ENCODE assay signal across 8 cellular contexts in genomic region chr3:58167431-58168351, GRCh38. TPM values are rescaled to one million over a fixed set of nuclear protein-coding genes. Genes with fewer than 3 reads are reported as not detected.
DNase-seq lines count a peak whose midpoint lies in the region; ATAC-seq and TF ChIP-seq lines count a peak whose summit lies in the region.

No MANE protein-coding gene starts in this region.

- TF ChIP-seq CTCF in GM12865 (IDR thresholded peaks at IDR 0.05; ENCODE audit: insufficient read depth, low read depth, low read length, missing control alignments) (peak; percentile 95), SK-N-SH (IDR thresholded peaks at IDR 0.05) (peak; percentile 91), adrenal gland (IDR thresholded peaks at IDR 0.05) (peak; percentile 66 to 87 (median 76)), right atrium auricular region (IDR thresholded peaks at IDR 0.05) (peak; percentile 72 to 86), gastrocnemius medialis (IDR thresholded peaks at IDR 0.05 in 4 of 5, conservative IDR thresholded peaks at IDR 0.05 in 1 of 5) (peak; percentile 24 to 58 (median 46))

- ATAC-seq in HG02870 (IDR thresholded peaks at IDR 0.05; ENCODE audit: unreplicated experiment) (peak; percentile 75), gastrocnemius medialis (peak; percentile 47 to 62)

- H3K9me3 ChIP-seq in SK-N-SH, result no peaks in the 10 kb centered on the region
- H3K9me3 ChIP-seq in adrenal gland (replicated peaks in 1 of 3), result no peaks in the 10 kb centered on the region
- no peaks in the 10 kb centered on the region for H3K9me3 ChIP-seq in right atrium auricular region
- no peaks in the 10 kb centered on the region for H3K9me3 ChIP-seq in gastrocnemius medialis

- POLR2A ChIA-PET in SK-N-SH (lab: Yijun Ruan, JAX), result no interaction called here

- no peak overlapping the region for H3K4me2 ChIP-seq in SK-N-SH

- CTCF ChIA-PET in SK-N-SH (lab: Yijun Ruan, JAX), result interaction anchor here (0.5 to 4.5 kb wide), 34 partner anchors 9 to 1796 kb away, joined by 3 to 68 read pairs (median 4); partner anchors contain the start of genes FLNB, HTD2 and RPP14

- H3F3A ChIP-seq in SK-N-SH (replicated peaks; ENCODE audit: insufficient read depth), result no peaks in the 10 kb centered on the region

- no peaks in the 10 kb centered on the region for H4K20me1 ChIP-seq in SK-N-SH (ENCODE audit: insufficient read depth)

- intact Hi-C loops in adrenal gland (cut with DNase I) (no loop called here), gastrocnemius medialis (cut with DNase I; ENCODE audit: low total_unique reads) (no loop called here)

- H3K36me3 ChIP-seq in SK-N-SH (replicated peaks in 1 of 2; ENCODE audit: control insufficient read depth in 1 of 2, insufficient read depth in 2 of 2, low read length in 1 of 2), result peaks cover 37 to 61% of the 10 kb centered on the region in 2 experiments
- H3K36me3 ChIP-seq in adrenal gland (replicated peaks in 1 of 2), result peaks cover 0 to 21% of the 10 kb centered on the region in 2 donors
- peaks cover 23% of the 10 kb centered on the region for H3K36me3 ChIP-seq in right atrium auricular region
- H3K36me3 ChIP-seq in gastrocnemius medialis, result no peaks in the 10 kb centered on the region

- no peaks in the 10 kb centered on the region; the same call in 1 of the 2 replicates for H3K79me2 ChIP-seq in SK-N-SH (ENCODE audit: insufficient read depth)

- H3K27ac ChIP-seq in SK-N-SH (ENCODE audit: low read depth in 2 of 2, low read length in 1 of 2), result no peak overlapping the region
- H3K27ac ChIP-seq in adrenal gland, result peak overlapping the region in 1 of 5 donors; percentile 30
- peak overlapping the region in 1 of 2 donors; percentile 10 for H3K27ac ChIP-seq in right atrium auricular region
- no peak overlapping the region for H3K27ac ChIP-seq in gastrocnemius medialis

- TF ChIP-seq POLR2A in adrenal gland (IDR thresholded peaks at IDR 0.05), result no peak
- no peak for TF ChIP-seq POLR2A in gastrocnemius medialis (IDR thresholded peaks at IDR 0.05)

- no peaks in the 10 kb centered on the region for H3K9me2 ChIP-seq in SK-N-SH

- no peaks in the 10 kb centered on the region for H3K27me3 ChIP-seq in SK-N-SH (ENCODE audit: insufficient read depth)
- no peaks in the 10 kb centered on the region for H3K27me3 ChIP-seq in adrenal gland
- no peaks in the 10 kb centered on the region for H3K27me3 ChIP-seq in right atrium auricular region
- H3K27me3 ChIP-seq in gastrocnemius medialis, result no peaks in the 10 kb centered on the region

- H2AFZ ChIP-seq in SK-N-SH (ENCODE audit: low read depth), result no peak overlapping the region

- H3K4me3 ChIP-seq in GM12865 (ENCODE audit: low read depth, low read length) (no peak overlapping the region), SK-N-SH (ENCODE audit: low read depth in 2 of 2, low read length in 1 of 2) (peak overlapping the region in 1 of 2 experiments; percentile 44; a peak in 1 of 4 replicates), adrenal gland (no peak overlapping the region), right atrium auricular region (no peak overlapping the region), gastrocnemius medialis (no peak overlapping the region)

- peak; percentile 21 for TF ChIP-seq RAD21 in SK-N-SH (IDR thresholded peaks at IDR 0.05; ENCODE audit: low read length)

- no peak overlapping the region for H3K9ac ChIP-seq in SK-N-SH

- 90% methylated on average over 6 of the region's 16 CpGs for WGBS in SK-N-SH (ENCODE audit: low lambda C conversion rate)
- 79 to 92% (median 84%) methylated on average over 5 to 16 of the region's 16 CpGs for WGBS in adrenal gland, 4 donors

- TF ChIP-seq EP300 in SK-N-SH (IDR thresholded peaks at IDR 0.05; ENCODE audit: borderline replicate concordance in 1 of 2, low read depth in 1 of 2, low read length in 1 of 2), result no peak

- DNase-seq in GM12865 (ENCODE audit: low read depth) (peak; percentile 70), SK-N-SH (peak; percentile 79), adrenal gland (peak; percentile 59 to 84 (median 75)), right atrium auricular region (ENCODE audit: low spot score) (no peak), gastrocnemius medialis (no peak), NCI-H2081 treated with DMSO at 0.1 percent for 48 hours (lab: John Stamatoyannopoulos, UW) (no peak), NCI-H446 treated with DMSO at 0.1 percent for 48 hours (lab: John Stamatoyannopoulos, UW) (no peak)

- in situ Hi-C loops in gastrocnemius medialis (cut with MboI; ENCODE audit: low sequenced_read_pairs in 4 of 4), result no loop called here

- H3K4me1 ChIP-seq in SK-N-SH (ENCODE audit: control insufficient read depth in 1 of 2, insufficient read depth in 2 of 2, low read depth in 1 of 2, low read length in 1 of 2) (peaks cover 0 to 25% of the 10 kb centered on the region in 2 experiments; a peak in 2 of 4 replicates), adrenal gland (replicated peaks in 1 of 2) (peaks cover 0 to 9% of the 10 kb centered on the region in 2 donors), right atrium auricular region (peaks cover 0 to 45% of the 10 kb centered on the region in 2 donors), gastrocnemius medialis (peaks cover 0 to 2% of the 10 kb centered on the region in 2 donors)

TF ChIP-seq in SK-N-SH, 30 proteins besides CTCF, POLR2A, EP300 and RAD21:
- peak; percentile 34; the same call in 1 of the 2 replicates for TF ChIP-seq SMC3 (IDR thresholded peaks at IDR 0.05; ENCODE audit: low read depth, low read length)
- no peak for TF ChIP-seq FOXJ3 (CRISPR knock-in tag; IDR thresholded peaks at IDR 0.05)
- peak; percentile 3; the same call in 1 of the 2 replicates for TF ChIP-seq NRF1 (IDR thresholded peaks at IDR 0.05; ENCODE audit: low read depth, low read length)
- TF ChIP-seq GATA2 (CRISPR knock-in tag; IDR thresholded peaks at IDR 0.05), result no peak

RNA-seq across cellular contexts. Expression of gene DNASE1L3, which starts 43.1 kb away (rescaled TPM):
- not detected in 2 replicates for polyA plus RNA-seq in SK-N-SH (2012; rRNA removed)
- not detected in 2 replicates for polyA plus RNA-seq in SK-N-SH (2012; cell fraction: cytosol; rRNA removed)
- not detected in 2 replicates for polyA plus RNA-seq in SK-N-SH (2012; cell fraction: nucleus; rRNA removed)
- 10 to 100 TPM; 42.9 to 83.9 (median 58.4) TPM for total RNA-seq in adrenal gland
- 10 to 100 TPM; 29.2 to 57.6 (median 46.3) TPM for polyA plus RNA-seq in adrenal gland
- total RNA-seq in right atrium auricular region, result 10 to 100 TPM in 1 of 2 donors, 1 to 10 TPM in 1; 1.5 to 11.5 TPM
- total RNA-seq in gastrocnemius medialis, result under 1 TPM in 2 of 4 donors, not detected in 2; 0.29 to 0.42 TPM

Comparison
In these comparisons a context has a peak if more than half of its experiments do, and no peak if none do; other contexts are left out.
1. DNase-seq: peak in GM12865 (single experiment), SK-N-SH (single experiment) and adrenal gland (7 of 7); none in right atrium auricular region (single experiment), gastrocnemius medialis (0 of 2), NCI-H2081 treated with DMSO at 0.1 percent for 48 hours (single experiment) and NCI-H446 treated with DMSO at 0.1 percent for 48 hours (single experiment).
2. Peak in every context shown above with its lines, with median percentiles within 50 percentile points of each other: CTCF ChIP-seq.